ENCODE assay signal across 14 cellular contexts in the genomic region with DNA sequence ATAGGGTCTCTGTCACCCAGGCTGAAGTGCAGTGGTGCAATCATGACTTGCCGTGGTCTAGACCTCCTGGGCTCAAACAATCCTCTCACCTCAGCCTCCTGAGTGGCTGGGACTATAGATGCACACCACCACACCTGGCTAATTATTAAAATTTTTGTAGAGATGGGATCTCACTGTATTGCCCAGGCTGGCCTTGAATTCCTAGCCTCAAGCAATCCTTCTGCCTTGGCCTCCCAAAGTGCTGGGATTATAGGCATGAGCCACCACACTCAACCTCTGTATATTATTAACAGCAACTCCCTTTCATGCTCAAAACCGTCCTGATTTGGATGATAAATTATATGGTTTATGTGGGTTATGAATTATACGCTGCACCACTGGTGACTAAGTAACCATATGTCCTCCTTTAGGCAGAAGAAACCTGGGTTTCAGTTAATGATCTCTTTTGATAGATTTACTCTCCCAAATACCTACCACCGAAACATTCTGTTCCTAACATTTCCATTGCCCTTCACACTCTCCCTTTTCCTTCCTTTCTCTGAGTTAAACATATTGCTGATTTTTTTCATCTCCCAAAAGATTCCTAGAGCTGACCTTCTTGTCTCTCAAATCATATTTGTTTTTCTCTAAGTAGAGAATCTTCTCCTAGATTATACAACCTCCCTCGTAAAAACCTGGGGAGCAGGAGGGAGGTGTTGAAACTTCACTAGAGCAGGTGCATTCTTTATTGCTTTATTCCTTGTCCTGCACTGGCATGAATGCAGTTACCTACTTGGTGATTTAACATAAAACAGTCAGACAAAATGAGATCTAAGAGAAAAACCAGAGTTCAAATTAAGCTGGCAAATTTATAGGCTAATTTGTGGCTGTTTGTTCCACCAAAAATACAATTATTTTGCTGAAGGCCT. TPM values are rescaled to one million over a fixed set of nuclear protein-coding genes. Genes with fewer than 3 reads are reported as not detected.
"Had no signal": no experiment of that assay in that cellular context is flagged by ENCODE, and none has a peak within 500 bp of the region (broad histone marks: within the 10 kb centered on the region; RNA-seq: fewer than 3 reads in every experiment).

No MANE protein-coding gene starts in this region.

- H3K4me1 ChIP-seq: right atrium auricular region, tibial artery had no signal

- DNase-seq: activated CD8-positive, alpha-beta memory T cell treated with anti-CD3 and anti-CD28 coated beads for 24 hours; activated naive CD4-positive, alpha-beta T cell; activated T-cell treated with anti-CD3 and anti-CD28 coated beads, Interleukin-2, amount 50 U/mL, for 1 hour; central memory CD4-positive, alpha-beta T cell; cortex of kidney; gastrocnemius medialis; kidney; T-helper 9 cell; tibial artery had no signal

- FAIRE-seq: small intestine had no signal

- H3K27me3 ChIP-seq: gastrocnemius medialis, right atrium auricular region, tibial artery had no signal

- H3K4me3 ChIP-seq: gastrocnemius medialis, right atrium auricular region, tibial artery had no signal

- H3K9me3 ChIP-seq: gastrocnemius medialis, right atrium auricular region, tibial artery had no signal

- H3K27ac ChIP-seq: epithelial cell of prostate, right atrium auricular region, tibial artery had no signal

RNA-seq across cellular contexts. Expression of a gene that starts 38.3 kb away (rescaled TPM):
- total RNA-seq: lower leg skin, posterior vena cava had no signal

RNA-seq across cellular contexts. Expression of a gene that starts 43.4 kb away (rescaled TPM):
- total RNA-seq: gastrocnemius medialis, lower leg skin, right atrium auricular region had no signal
